1 cellular context compared by ENCODE assay signal in genomic region chr12:123365141-123365917, GRCh38.
A peak's percentile ranks its signal among the peaks of the same experiment; 100 is the strongest.
TF ChIP-seq lines count a peak whose summit lies in the region.

No MANE protein-coding gene starts in this region.

TF ChIP-seq in HepG2, 621 proteins besides CTCF, POLR2A, EP300 and RAD21 (continued from another document and continues in another):
- TF ChIP-seq ZNF619 (CRISPR knock-in tag; IDR thresholded peaks at IDR 0.05), result no peak
- TF ChIP-seq NRL (CRISPR knock-in tag; IDR thresholded peaks at IDR 0.05; ENCODE audit: borderline replicate concordance), result peak; percentile 81; the same call in 1 of the 2 replicates
- no peak; the same call in 1 of the 2 replicates for TF ChIP-seq NCOA2 (CRISPR knock-in tag; IDR thresholded peaks at IDR 0.05)
- no peak for TF ChIP-seq STAT6 (CRISPR knock-in tag; IDR thresholded peaks at IDR 0.05; ENCODE audit: borderline replicate concordance)
- TF ChIP-seq ATF6 (CRISPR knock-in tag; conservative IDR thresholded peaks at IDR 0.05), result no peak
- TF ChIP-seq TBL1XR1 (IDR thresholded peaks at IDR 0.05; ENCODE audit: borderline replicate concordance, low read length, partially characterized antibody), result peak; percentile 10
- no peak for TF ChIP-seq UBTF (CRISPR knock-in tag; IDR thresholded peaks at IDR 0.05)
- TF ChIP-seq ZBTB39 (CRISPR knock-in tag; IDR thresholded peaks at IDR 0.05), result no peak
- TF ChIP-seq HOXA7 (CRISPR knock-in tag; IDR thresholded peaks at IDR 0.05), result no peak
- peak; percentile 55 for TF ChIP-seq KMT2B (CRISPR knock-in tag; IDR thresholded peaks at IDR 0.05)
- no peak for TF ChIP-seq ZNF343 (CRISPR knock-in tag; IDR thresholded peaks at IDR 0.05)
- TF ChIP-seq POGZ (CRISPR knock-in tag; IDR thresholded peaks at IDR 0.05), result peak; percentile 55
- TF ChIP-seq AFF4 (CRISPR knock-in tag; IDR thresholded peaks at IDR 0.05), result no peak
- peak; percentile 71 for TF ChIP-seq ZNF205 (CRISPR knock-in tag; IDR thresholded peaks at IDR 0.05)
- no peak for TF ChIP-seq NPAS2 (CRISPR knock-in tag; IDR thresholded peaks at IDR 0.05; ENCODE audit: borderline replicate concordance)
- no peak for TF ChIP-seq NFATC3 (CRISPR knock-in tag; IDR thresholded peaks at IDR 0.05)
- no peak for TF ChIP-seq ETV6 (CRISPR knock-in tag; conservative IDR thresholded peaks at IDR 0.05)
- TF ChIP-seq GABPB1 (CRISPR knock-in tag; IDR thresholded peaks at IDR 0.05), result peak; percentile 89
- no peak for TF ChIP-seq HHEX (CRISPR knock-in tag; IDR thresholded peaks at IDR 0.05)
- TF ChIP-seq MTA3 (CRISPR knock-in tag; IDR thresholded peaks at IDR 0.05), result no peak
- no peak for TF ChIP-seq KDM6A (CRISPR knock-in tag; IDR thresholded peaks at IDR 0.05; ENCODE audit: low read depth)
- TF ChIP-seq GATAD1 (CRISPR knock-in tag; IDR thresholded peaks at IDR 0.05), result peak; percentile 82
- no peak for TF ChIP-seq ZFP1 (CRISPR knock-in tag; IDR thresholded peaks at IDR 0.05)
- TF ChIP-seq MXD1 (CRISPR knock-in tag; IDR thresholded peaks at IDR 0.05), result 0 out of 2 replicates have a peak, but pooled peaks have one; percentile 75
- TF ChIP-seq SMYD3 (CRISPR knock-in tag; IDR thresholded peaks at IDR 0.05), result peak; percentile 67; the same call in 1 of the 2 replicates
- no peak; the same call in 1 of the 2 replicates for TF ChIP-seq ZZZ3 (CRISPR knock-in tag; IDR thresholded peaks at IDR 0.05; ENCODE audit: borderline replicate concordance)
- 0 out of 2 replicates have a peak, but pooled peaks have one; percentile 33 for TF ChIP-seq TEF (CRISPR knock-in tag; IDR thresholded peaks at IDR 0.05)
- no peak for TF ChIP-seq HNRNPUL1 (IDR thresholded peaks at IDR 0.05; ENCODE audit: low read depth, low read length)
- TF ChIP-seq ZNF703 (CRISPR knock-in tag; IDR thresholded peaks at IDR 0.05; ENCODE audit: borderline replicate concordance), result no peak
- 0 out of 2 replicates have a peak, but pooled peaks have one; percentile 61 for TF ChIP-seq BATF2 (CRISPR knock-in tag; IDR thresholded peaks at IDR 0.05)
- TF ChIP-seq ZNF800 (CRISPR knock-in tag; IDR thresholded peaks at IDR 0.05), result peak; percentile 78
- no peak for TF ChIP-seq TFAP4 (IDR thresholded peaks at IDR 0.05; ENCODE audit: borderline replicate concordance, low read depth)
- TF ChIP-seq ZNF781 (CRISPR knock-in tag; IDR thresholded peaks at IDR 0.05; ENCODE audit: borderline replicate concordance, not compliant biosample characterization), result peak; percentile 56
- TF ChIP-seq PHF5A (CRISPR knock-in tag; IDR thresholded peaks at IDR 0.05; ENCODE audit: low read depth, unreplicated experiment), result peak; percentile 16
- TF ChIP-seq ZNF850 (CRISPR knock-in tag; conservative IDR thresholded peaks at IDR 0.05), result no peak
- TF ChIP-seq NCOR1 (IDR thresholded peaks at IDR 0.05; ENCODE audit: borderline replicate concordance, low read length), result no peak
- TF ChIP-seq MTA1 (CRISPR knock-in tag; IDR thresholded peaks at IDR 0.05; ENCODE audit: borderline replicate concordance), result no peak
- TF ChIP-seq ATF3 (CRISPR knock-in tag; IDR thresholded peaks at IDR 0.05), result no peak
- TF ChIP-seq ZNF891 (CRISPR knock-in tag; IDR thresholded peaks at IDR 0.05), result peak; percentile 60; the same call in 1 of the 2 replicates
- TF ChIP-seq ZNF776 (CRISPR knock-in tag; IDR thresholded peaks at IDR 0.05), result peak; percentile 37; the same call in 1 of the 2 replicates
- TF ChIP-seq ZNF382 (CRISPR knock-in tag; IDR thresholded peaks at IDR 0.05; ENCODE audit: borderline replicate concordance), result no peak
- no peak; the same call in 1 of the 2 replicates for TF ChIP-seq NFKBIZ (CRISPR knock-in tag; IDR thresholded peaks at IDR 0.05)
